ENCODE assay signal across 8 cellular contexts in the genomic region with DNA sequence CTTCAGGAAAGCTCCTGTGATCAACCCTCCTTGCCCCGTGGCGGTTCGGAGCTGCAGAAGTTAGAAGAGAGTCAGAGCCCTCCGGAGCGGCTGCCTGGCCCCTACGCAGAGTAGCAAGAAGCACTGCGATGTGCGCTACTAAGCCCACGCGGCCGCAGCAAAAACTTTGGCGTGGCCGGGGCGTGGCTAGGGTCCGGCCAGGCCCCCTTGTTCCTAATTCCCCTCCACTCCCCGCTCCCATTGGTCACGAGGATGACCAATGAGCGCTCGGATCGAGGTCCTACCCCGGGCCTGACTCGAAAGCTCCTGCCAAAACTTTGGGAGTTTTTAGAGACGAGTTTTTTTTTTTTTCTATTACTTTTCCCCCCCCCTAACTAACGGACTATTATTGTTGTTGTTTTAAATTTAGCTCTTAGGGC. TPM values are rescaled to one million over a fixed set of nuclear protein-coding genes. Genes with fewer than 3 reads are reported as not detected.
DNase-seq lines count a peak whose midpoint lies in the region; ATAC-seq, FAIRE-seq and TF ChIP-seq lines count a peak whose summit lies in the region.

A gene with protein sequence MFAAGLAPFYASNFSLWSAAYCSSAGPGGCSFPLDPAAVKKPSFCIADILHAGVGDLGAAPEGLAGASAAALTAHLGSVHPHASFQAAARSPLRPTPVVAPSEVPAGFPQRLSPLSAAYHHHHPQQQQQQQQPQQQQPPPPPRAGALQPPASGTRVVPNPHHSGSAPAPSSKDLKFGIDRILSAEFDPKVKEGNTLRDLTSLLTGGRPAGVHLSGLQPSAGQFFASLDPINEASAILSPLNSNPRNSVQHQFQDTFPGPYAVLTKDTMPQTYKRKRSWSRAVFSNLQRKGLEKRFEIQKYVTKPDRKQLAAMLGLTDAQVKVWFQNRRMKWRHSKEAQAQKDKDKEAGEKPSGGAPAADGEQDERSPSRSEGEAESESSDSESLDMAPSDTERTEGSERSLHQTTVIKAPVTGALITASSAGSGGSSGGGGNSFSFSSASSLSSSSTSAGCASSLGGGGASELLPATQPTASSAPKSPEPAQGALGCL (plus strand): TSS at position 354 of the 419 bp plus-strand sequence. CDS start 415 bp downstream, outside the sequence.

- H2AFZ ChIP-seq in ACC112 (ENCODE audit: low read length, unreplicated experiment): peak within 1 kb of the TSS; percentile 84

- H3K27me3 ChIP-seq in ACC112 (ENCODE audit: insufficient read depth, low read length) (no peaks in the 10 kb centered on the region), adipocyte (replicated peaks; ENCODE audit: control insufficient read depth, insufficient read depth, low read length) (no peaks in the 10 kb centered on the region), neutrophil (no peaks in the 10 kb centered on the region)

- FAIRE-seq in GM12892 (lab: Jason Lieb, UNC) (peak; percentile 84), urothelium cell line (lab: Jason Lieb, UNC) (no peak)

- no peak for TF ChIP-seq POLR2A in GM12892 (IDR thresholded peaks at IDR 0.05; ENCODE audit: low read depth, low read length)

- ATAC-seq in HG02763 (IDR thresholded peaks at IDR 0.05; ENCODE audit: unreplicated experiment): peak; percentile 66
- ATAC-seq in Right ventricle myocardium inferior: peak; percentile 94

- peak within 1 kb of the TSS; percentile 80 for H3K27ac ChIP-seq in ACC112 (ENCODE audit: low read depth, low read length)
- H3K27ac ChIP-seq in neutrophil: peak within 1 kb of the TSS; percentile 90

- H3K4me3 ChIP-seq in ACC112 (ENCODE audit: low read depth, low read length) (peak within 1 kb of the TSS; percentile 90), adipocyte (ENCODE audit: low read length) (peak within 1 kb of the TSS; percentile 92), neutrophil (ENCODE audit: low read depth in 1 of 2, low read length in 1 of 2) (peak within 1 kb of the TSS; percentile 81 to 98)

- H3K9ac ChIP-seq in adipocyte (ENCODE audit: low read length): peak within 1 kb of the TSS; percentile 92

- intact Hi-C loops in Right ventricle myocardium inferior (cut with DNase I): loop anchor here (2.0 to 10.0 kb wide), 4 partner anchors 36 to 1576 kb away; no protein-coding TSS in a partner anchor

- H3K4me1 ChIP-seq in ACC112 (ENCODE audit: control insufficient read depth, insufficient read depth, low read length, unreplicated experiment) (peaks cover 13% of the 10 kb centered on the region), adipocyte (ENCODE audit: control insufficient read depth, insufficient read depth, low read length) (peaks cover 15% of the 10 kb centered on the region), neutrophil (ENCODE audit: control insufficient read depth in 1 of 2, insufficient read depth in 1 of 2, low read depth in 1 of 2, low read length in 1 of 2) (peaks cover 73 to 77% of the 10 kb centered on the region in 2 experiments)

- H3K79me2 ChIP-seq in ACC112 (ENCODE audit: control insufficient read depth, insufficient read depth, low read length, unreplicated experiment): peaks cover 21% of the 10 kb centered on the region

- no peaks in the 10 kb centered on the region for H3K36me3 ChIP-seq in ACC112 (ENCODE audit: insufficient read depth, low read length)
- H3K36me3 ChIP-seq in adipocyte (ENCODE audit: control insufficient read depth, insufficient read depth, low read length, severe bottlenecking): peaks cover 4% of the 10 kb centered on the region
- H3K36me3 ChIP-seq in neutrophil: peaks cover 27% of the 10 kb centered on the region

- TF ChIP-seq CTCF in neutrophil (IDR thresholded peaks at IDR 0.05): no peak

- H3K9me3 ChIP-seq in adipocyte (ENCODE audit: control insufficient read depth, low read length): no peaks in the 10 kb centered on the region
- no peaks in the 10 kb centered on the region for H3K9me3 ChIP-seq in neutrophil

- DNase-seq in GM12892 (ENCODE audit: insufficient read length) (peak; percentile 69), NCI-H524 treated with DMSO at 0.1 percent for 48 hours (lab: John Stamatoyannopoulos, UW) (peak; percentile 41), adipocyte (ENCODE audit: low read depth) (peak; percentile 97), Right ventricle myocardium inferior (ENCODE audit: missing footprints) (peak; percentile 96), urothelium cell line (ENCODE audit: low spot score) (no peak)

RNA-seq across cellular contexts. Expression of the gene that starts here (rescaled TPM):
- polyA plus RNA-seq in GM12892 (2012; ENCODE audit: missing spikeins): not detected
- total RNA-seq in Right ventricle myocardium inferior: 5.0 TPM
